In the genomic region with DNA sequence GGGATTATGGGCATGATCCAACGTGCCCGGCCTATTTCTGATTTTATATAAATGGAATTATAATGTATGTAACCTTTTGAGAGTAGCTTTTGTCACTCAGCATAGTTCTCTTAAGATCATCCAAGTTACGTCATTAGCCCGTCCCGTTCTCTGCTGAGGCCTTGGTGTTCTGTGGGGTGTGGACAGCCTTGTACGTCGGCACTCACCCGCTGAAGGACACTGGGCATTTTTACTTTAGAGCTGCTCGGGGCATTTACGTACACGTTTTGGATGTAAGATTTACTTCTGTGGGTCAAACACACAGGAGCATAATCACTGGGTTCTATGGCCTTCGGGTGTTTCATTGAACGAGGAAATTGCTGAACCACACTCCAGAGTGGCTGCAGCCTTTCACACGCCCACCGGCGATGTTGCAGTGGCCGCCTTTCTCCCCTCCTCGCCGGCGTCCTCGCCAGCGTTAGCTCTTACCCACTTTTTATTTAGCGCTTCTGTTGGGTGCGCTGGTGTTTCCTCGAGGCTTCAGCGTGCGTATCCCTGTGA, we compare ENCODE assay signal across 19 cellular contexts.
DNase-seq lines count a peak whose midpoint lies in the region; ATAC-seq and TF ChIP-seq lines count a peak whose summit lies in the region.
"Had no signal": no experiment of that assay in that cellular context is flagged by ENCODE, and none has a peak within 500 bp of the region (broad histone marks: within the 10 kb centered on the region; RNA-seq: fewer than 3 reads in every experiment).

No MANE protein-coding gene starts in this region.

- no TSS peak for BruUV-seq in HCT116 (replicated peaks; lab: Mats Ljungman, UMichigan)

- H3K27me3 ChIP-seq in AG04450 (ENCODE audit: control insufficient read depth, insufficient read depth, low read length) = no peaks in the 10 kb centered on the region
- no peaks in the 10 kb centered on the region for H3K27me3 ChIP-seq in HCT116 (ENCODE audit: insufficient read depth, low read length)
- H3K27me3 ChIP-seq: dorsolateral prefrontal cortex, suprapubic skin had no signal

- no peak overlapping the region for H3K9ac ChIP-seq in HCT116 (ENCODE audit: low read length)

- H2AFZ ChIP-seq in HCT116 (ENCODE audit: low read depth, low read length, poor library complexity, severe bottlenecking) = no peak overlapping the region

- RAD21 ChIA-PET in HCT116 (lab: Charles Lee; ENCODE audit: low non-redundant PET in 1 of 2, low total read pairs in 2 of 2, uncharacterized antibody in 2 of 2, unreplicated experiment in 2 of 2) = no interaction called here

- CTCF ChIA-PET in AG04450 (lab: Charles Lee) = no interaction called here
- CTCF ChIA-PET in HCT116 (lab: Charles Lee) = no interaction called here

- ATAC-seq in HCT116 (no peak), GM18868 (IDR thresholded peaks at IDR 0.05; ENCODE audit: unreplicated experiment) (no peak)
- ATAC-seq in central memory CD8-positive, alpha-beta T cell (replicated peaks; ENCODE audit: extremely low read depth, poor library complexity, severe bottlenecking) = no peak
- ATAC-seq in effector memory CD8-positive, alpha-beta T cell (replicated peaks) = no peak
- ATAC-seq: HepG2 had no signal

- TF ChIP-seq POLR2A in HCT116 (IDR thresholded peaks at IDR 0.05; ENCODE audit: borderline replicate concordance, extremely low read depth, insufficient read depth, insufficient read length) = no peak

- H3K27ac ChIP-seq in AG04450 (ENCODE audit: low read depth, low read length) (peak overlapping the region; percentile 21), HCT116 (ENCODE audit: low read depth, low read length) (peak overlapping the region; percentile 29; the same call in 1 of the 2 replicates)
- H3K27ac ChIP-seq: suprapubic skin had no signal

- no peak for TF ChIP-seq CTCF in AG04450 (IDR thresholded peaks at IDR 0.05; ENCODE audit: low read depth, low read length)
- no peak for TF ChIP-seq CTCF in HCT116 (IDR thresholded peaks at IDR 0.05 in 2 of 3, conservative IDR thresholded peaks at IDR 0.05 in 1 of 3; ENCODE audit: borderline replicate concordance in 1 of 3, insufficient read depth in 1 of 3, low read depth in 2 of 3, low read length in 2 of 3)
- TF ChIP-seq CTCF in nephron (IDR thresholded peaks at IDR 0.05; ENCODE audit: unreplicated experiment in 3 of 3) = no peak

- TF ChIP-seq RAD21 in HCT116 (IDR thresholded peaks at IDR 0.05; ENCODE audit: low read depth) = no peak

- no peak for DNase-seq in AG04450 (ENCODE audit: low read depth, low spot score)
- no peak for DNase-seq in HCT116 (ENCODE audit: low read depth, low spot score)
- DNase-seq in central memory CD8-positive, alpha-beta T cell (ENCODE audit: low spot score in 2 of 2) = no peak
- no peak for DNase-seq in effector memory CD8-positive, alpha-beta T cell
- no peak for DNase-seq in activated naive CD8-positive, alpha-beta T cell treated with anti-CD3 and anti-CD28 coated beads for 36 hours
- no peak for DNase-seq in activated effector memory CD4-positive, alpha-beta T cell treated with anti-CD3 and anti-CD28 coated beads, Interleukin-2, amount 50 U/mL, for 16 hours
- DNase-seq: activated CD4-positive, CD25-positive, alpha-beta regulatory T cell; activated naive CD4-positive, alpha-beta T cell; dorsolateral prefrontal cortex; hippocampal formation; mesendoderm; MV-4-11; NCI-H2029 treated with DMSO at 0.1 percent for 48 hours; right cardiac atrium; SHP77 had no signal

- H3K9me2 ChIP-seq in HCT116 (ENCODE audit: insufficient read depth) = no peaks in the 10 kb centered on the region

- H3K4me2 ChIP-seq in HCT116 (ENCODE audit: low read length) = no peak overlapping the region

- peaks cover 11 to 17% of the 10 kb centered on the region in 2 experiments; a peak in 3 of 4 replicates for H3K36me3 ChIP-seq in HCT116 (ENCODE audit: control insufficient read depth in 1 of 2, insufficient read depth in 2 of 2, low read length in 2 of 2)

- peaks cover 49% of the 10 kb centered on the region for H3K4me1 Mint-ChIP-seq in central memory CD8-positive, alpha-beta T cell
- peaks cover 10% of the 10 kb centered on the region for H3K4me1 Mint-ChIP-seq in nephron
- H3K4me1 Mint-ChIP-seq in effector memory CD8-positive, alpha-beta T cell (ENCODE audit: low read depth in 2 of 2) = peaks cover 40 to 48% of the 10 kb centered on the region in 2 donors
- H3K4me1 Mint-ChIP-seq in activated naive CD8-positive, alpha-beta T cell treated with anti-CD3 and anti-CD28 coated beads for 36 hours = peaks cover 25% of the 10 kb centered on the region

- H4K20me1 ChIP-seq in HCT116 (ENCODE audit: insufficient read depth) = 0 out of 2 replicates have a peak, but pooled peaks cover 4% of the 10 kb centered on the region

- intact Hi-C loops in HCT116 (cut with micrococcal nuclease) = no loop called here

- H3K9me3 ChIP-seq in AG04450 (ENCODE audit: control insufficient read depth, insufficient read depth, low read length) (peaks cover 22% of the 10 kb centered on the region), HCT116 (ENCODE audit: control insufficient read depth in 1 of 2, insufficient read depth in 1 of 2, low read depth in 1 of 2, low read length in 2 of 2) (no peaks in the 10 kb centered on the region)
- H3K9me3 ChIP-seq: suprapubic skin had no signal

- POLR2A ChIA-PET in AG04450 (lab: Yijun Ruan, JAX) (no interaction called here), HCT116 (lab: Charles Lee) (no interaction called here)

- H3K4me3 Mint-ChIP-seq in central memory CD8-positive, alpha-beta T cell = no peak overlapping the region
- H3K4me3 Mint-ChIP-seq in nephron = no peak overlapping the region
- no peak overlapping the region for H3K4me3 Mint-ChIP-seq in effector memory CD8-positive, alpha-beta T cell
- no peak overlapping the region for H3K4me3 Mint-ChIP-seq in activated naive CD8-positive, alpha-beta T cell treated with anti-CD3 and anti-CD28 coated beads for 36 hours

- H3K4me1 ChIP-seq in HCT116 (ENCODE audit: control insufficient read depth in 1 of 2, insufficient read depth in 2 of 2, low read length in 2 of 2) = peaks cover 0 to 8% of the 10 kb centered on the region in 2 experiments; a peak in 1 of 4 replicates

- H3K27me3 Mint-ChIP-seq in central memory CD8-positive, alpha-beta T cell = no peaks in the 10 kb centered on the region
- H3K27me3 Mint-ChIP-seq in nephron (ENCODE audit: low read depth) = no peaks in the 10 kb centered on the region
- no peaks in the 10 kb centered on the region for H3K27me3 Mint-ChIP-seq in effector memory CD8-positive, alpha-beta T cell
- H3K27me3 Mint-ChIP-seq in activated naive CD8-positive, alpha-beta T cell treated with anti-CD3 and anti-CD28 coated beads for 36 hours = no peaks in the 10 kb centered on the region

- H3K36me3 Mint-ChIP-seq in central memory CD8-positive, alpha-beta T cell (ENCODE audit: insufficient read depth) = peaks cover 49% of the 10 kb centered on the region
- peaks cover 73% of the 10 kb centered on the region for H3K36me3 Mint-ChIP-seq in nephron (ENCODE audit: low read depth)
- H3K36me3 Mint-ChIP-seq in effector memory CD8-positive, alpha-beta T cell (ENCODE audit: insufficient read depth) = peaks cover 71% of the 10 kb centered on the region
- peaks cover 79% of the 10 kb centered on the region for H3K36me3 Mint-ChIP-seq in activated naive CD8-positive, alpha-beta T cell treated with anti-CD3 and anti-CD28 coated beads for 36 hours

- H3K9me3 Mint-ChIP-seq in central memory CD8-positive, alpha-beta T cell = peaks cover 10% of the 10 kb centered on the region
- peaks cover 17% of the 10 kb centered on the region for H3K9me3 Mint-ChIP-seq in nephron
- H3K9me3 Mint-ChIP-seq in effector memory CD8-positive, alpha-beta T cell = peaks cover 14 to 18% of the 10 kb centered on the region in 2 donors
- H3K9me3 Mint-ChIP-seq in activated naive CD8-positive, alpha-beta T cell treated with anti-CD3 and anti-CD28 coated beads for 36 hours = peaks cover 34% of the 10 kb centered on the region

- H3K4me3 ChIP-seq in AG04450 (ENCODE audit: low read depth, low read length) (no peak overlapping the region), HCT116 (replicated peaks in 1 of 2; ENCODE audit: low read depth in 1 of 2, low read length in 2 of 2) (no peak overlapping the region)
- H3K4me3 ChIP-seq: dorsolateral prefrontal cortex, suprapubic skin had no signal

- H3K27ac Mint-ChIP-seq in central memory CD8-positive, alpha-beta T cell (ENCODE audit: low read depth) = peak overlapping the region; percentile 89
- H3K27ac Mint-ChIP-seq in nephron = peak overlapping the region in 2 of 3 experiments; percentile 15 to 33
- H3K27ac Mint-ChIP-seq in effector memory CD8-positive, alpha-beta T cell = peak overlapping the region in 1 of 2 donors; percentile 91
- H3K27ac Mint-ChIP-seq in activated naive CD8-positive, alpha-beta T cell treated with anti-CD3 and anti-CD28 coated beads for 36 hours = no peak overlapping the region

- peaks cover 66% of the 10 kb centered on the region for H3K79me2 ChIP-seq in HCT116 (ENCODE audit: insufficient read depth, low read length)

TF ChIP-seq in HCT116, 20 proteins besides CTCF, POLR2A, EP300 and RAD21 (continues in another document):
- no peak for TF ChIP-seq EGR1 (IDR thresholded peaks at IDR 0.05; ENCODE audit: low read depth)
- TF ChIP-seq, protein P1, sequence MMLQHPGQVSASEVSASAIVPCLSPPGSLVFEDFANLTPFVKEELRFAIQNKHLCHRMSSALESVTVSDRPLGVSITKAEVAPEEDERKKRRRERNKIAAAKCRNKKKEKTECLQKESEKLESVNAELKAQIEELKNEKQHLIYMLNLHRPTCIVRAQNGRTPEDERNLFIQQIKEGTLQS (IDR thresholded peaks at IDR 0.05) = no peak
